8 cellular contexts compared by ENCODE assay signal in genomic region chr16:46673320-46674013, GRCh38. TPM values are rescaled to one million over a fixed set of nuclear protein-coding genes. Genes with fewer than 3 reads are reported as not detected.
DNase-seq lines count a peak whose midpoint lies in the region; ATAC-seq and TF ChIP-seq lines count a peak whose summit lies in the region.

No MANE protein-coding gene starts in this region.

- intact Hi-C loops in upper lobe of right lung (cut with DNase I): no loop called here

- TF ChIP-seq CTCF in AG09319 (IDR thresholded peaks at IDR 0.05; ENCODE audit: low read depth, low read length): peak; percentile 95
- TF ChIP-seq CTCF in epithelial cell of esophagus (IDR thresholded peaks at IDR 0.05; ENCODE audit: insufficient read depth, low read depth, low read length, missing control alignments): peak; percentile 99
- TF ChIP-seq CTCF in upper lobe of right lung (IDR thresholded peaks at IDR 0.05): peak; percentile 83

- no peaks in the 10 kb centered on the region for H3K4me1 ChIP-seq in upper lobe of right lung

- no peaks in the 10 kb centered on the region for H3K4me1 Mint-ChIP-seq in naive B cell

- H3K4me3 Mint-ChIP-seq in naive B cell: no peak overlapping the region

- peak overlapping the region in 1 of 6 donors; percentile 77 for H3K27ac Mint-ChIP-seq in naive B cell

- H3K27me3 ChIP-seq in upper lobe of right lung: no peaks in the 10 kb centered on the region

- H3K36me3 Mint-ChIP-seq in naive B cell: peaks cover 5 to 23% of the 10 kb centered on the region in 2 donors

- H3K36me3 ChIP-seq in upper lobe of right lung: peaks cover 98% of the 10 kb centered on the region

- H3K9me3 Mint-ChIP-seq in naive B cell: no peaks in the 10 kb centered on the region

- H3K4me3 ChIP-seq in epithelial cell of esophagus (ENCODE audit: low read length) (no peak overlapping the region), upper lobe of right lung (no peak overlapping the region)

- H3K27ac ChIP-seq in upper lobe of right lung: no peak overlapping the region

- DNase-seq in AG09319 (ENCODE audit: extremely low read depth, low read depth) (no peak), NCI-H446 treated with DMSO at 0.1 percent for 48 hours (lab: John Stamatoyannopoulos, UW) (peak; percentile 1), epithelial cell of esophagus (ENCODE audit: low read depth) (peak; percentile 77), naive B cell (peak; percentile 53), upper lobe of right lung (no peak)
- peak; percentile 22 to 23 for DNase-seq in activated CD4-positive, alpha-beta T cell treated with anti-CD3 and anti-CD28 coated beads for 4 hours

- ATAC-seq in GM18517 (IDR thresholded peaks at IDR 0.05; ENCODE audit: unreplicated experiment) (peak; percentile 85), HG03196 (IDR thresholded peaks at IDR 0.05; ENCODE audit: unreplicated experiment) (peak; percentile 89), naive B cell (ENCODE audit: low read depth in 2 of 2) (peak; percentile 87 to 95), upper lobe of right lung (peak; percentile 96)

- no peaks in the 10 kb centered on the region for H3K27me3 Mint-ChIP-seq in naive B cell

- no peaks in the 10 kb centered on the region for H3K9me3 ChIP-seq in upper lobe of right lung

RNA-seq across cellular contexts. Expression of gene VPS35, which starts 15.5 kb away (rescaled TPM):
- polyA plus RNA-seq in naive B cell (ENCODE audit: low read depth in 6 of 6): 100 to 1,000 TPM in 1 of 6 donors, 10 to 100 TPM in 5; 74.1 to 105 (median 95.4) TPM
- 87.6 TPM for total RNA-seq in upper lobe of right lung

RNA-seq across cellular contexts. Expression of gene ORC6, which starts 16.0 kb away (rescaled TPM):
- 1 to 10 TPM in 5 of 6 donors, under 1 TPM in 1; 0.71 to 7.8 (median 1.5) TPM for polyA plus RNA-seq in naive B cell (ENCODE audit: low read depth in 6 of 6)
- 0.78 TPM for total RNA-seq in upper lobe of right lung

RNA-seq across cellular contexts. Expression of gene SHCBP1, which starts 52.3 kb away (rescaled TPM):
- 1 to 10 TPM in 1 of 6 donors, under 1 TPM in 4, not detected in 1; 0.19 to 1.1 (median 0.53) TPM for polyA plus RNA-seq in naive B cell (ENCODE audit: low read depth in 6 of 6)
- 1.0 TPM for total RNA-seq in upper lobe of right lung

Comparison
In these comparisons a context has a peak if more than half of its experiments do, and no peak if none do; other contexts are left out.
1. DNase-seq: peak in NCI-H446 treated with DMSO at 0.1 percent for 48 hours (single experiment), activated CD4-positive, alpha-beta T cell treated with anti-CD3 and anti-CD28 coated beads for 4 hours (2 of 2), epithelial cell of esophagus (single experiment) and naive B cell (single experiment); none in AG09319 (single experiment) and upper lobe of right lung (single experiment).
2. Peak in every context shown above with its lines, with median percentiles within 50 percentile points of each other: CTCF ChIP-seq and ATAC-seq.